In genomic region chr1:179229214-179230140, GRCh38 we compare ENCODE assay signal across 7 cellular contexts. TPM values are rescaled to one million over a fixed set of nuclear protein-coding genes. Genes with fewer than 3 reads are reported as not detected.
A peak's percentile ranks its signal among the peaks of the same experiment; 100 is the strongest.
DNase-seq lines count a peak whose midpoint lies in the region; ATAC-seq and TF ChIP-seq lines count a peak whose summit lies in the region.

Gene ABL2, minus strand, starts transcription at chr1:179229677. Its CDS starts 280 bp downstream, at chr1:179229397.

- H3K36me3 ChIP-seq in colonic mucosa (no peaks in the 10 kb centered on the region), right lobe of liver (no peaks in the 10 kb centered on the region)

- 0% methylated on average over 5 of the region's 94 CpGs for WGBS in right lobe of liver (ENCODE audit: insufficient coverage, low coverage, low lambda C conversion rate, missing lambda C conversion rate)

- TF ChIP-seq CTCF in colonic mucosa (IDR thresholded peaks at IDR 0.05) (no peak), right lobe of liver (IDR thresholded peaks at IDR 0.05) (no peak)

- intact Hi-C loops in colonic mucosa (cut with DNase I) (no loop called here), right lobe of liver (cut with DNase I) (no loop called here)

- DNase-seq in NCI-H2081 treated with DMSO at 0.1 percent for 48 hours (lab: John Stamatoyannopoulos, UW) (peak; percentile 29), colonic mucosa (peak; percentile 53), right lobe of liver (peak; percentile 46 to 67 (median 54))
- DNase-seq in activated CD4-positive, alpha-beta T cell treated with anti-CD3 and anti-CD28 coated beads for 4 hours: peak; percentile 56 to 59
- DNase-seq in stimulated activated CD4-positive, alpha-beta T cell treated with anti-CD3 and anti-CD28 coated beads, TNF-alpha, amount 100 ng/mL, for 24 hours (ENCODE audit: low read depth in 3 of 3): peak; percentile 18 to 50 (median 48)

- H3K4me1 ChIP-seq in colonic mucosa: peaks cover 6% of the 10 kb centered on the region
- H3K4me1 ChIP-seq in right lobe of liver: peaks cover 0 to 22% (median 0%) of the 10 kb centered on the region in 4 donors

- ATAC-seq in HG02678 (IDR thresholded peaks at IDR 0.05; ENCODE audit: unreplicated experiment) (peak; percentile 58), right lobe of liver (peak; percentile 59 to 84 (median 78))

- TF ChIP-seq POLR2A in GM15510 (IDR thresholded peaks at IDR 0.05; ENCODE audit: borderline replicate concordance, extremely low read depth, insufficient read length): peak; percentile 28
- TF ChIP-seq POLR2A in right lobe of liver (IDR thresholded peaks at IDR 0.05): peak; percentile 29

- peak within 1 kb of the TSS; percentile 96 for H3K4me3 ChIP-seq in colonic mucosa
- peak within 1 kb of the TSS; percentile 88 to 95 (median 94) for H3K4me3 ChIP-seq in right lobe of liver

- peak within 1 kb of the TSS; percentile 82 to 98 for H3K9ac ChIP-seq in colonic mucosa (ENCODE audit: low read depth in 2 of 2, low read length in 2 of 2)

- H3K27ac ChIP-seq in colonic mucosa (peak within 1 kb of the TSS; percentile 74), right lobe of liver (peak within 1 kb of the TSS; percentile 63 to 86 (median 80))

- no peaks in the 10 kb centered on the region for H3K9me3 ChIP-seq in colonic mucosa
- no peaks in the 10 kb centered on the region for H3K9me3 ChIP-seq in right lobe of liver

- H3K27me3 ChIP-seq in colonic mucosa (no peaks in the 10 kb centered on the region), right lobe of liver (no peaks in the 10 kb centered on the region)

RNA-seq across cellular contexts. Expression of gene ABL2, which starts in this region (rescaled TPM):
- total RNA-seq in colonic mucosa (10 to 100 TPM in 1 of 2 donors, 1 to 10 TPM in 1; 9.1 to 12.8 TPM), right lobe of liver (1 to 10 TPM; 3.8 to 7.7 (median 5.6) TPM)

Comparison
In these comparisons a context has a peak if more than half of its experiments do, and no peak if none do; other contexts are left out.
1. Peak in every context shown above with its lines: DNase-seq, ATAC-seq, H3K4me3 ChIP-seq and H3K27ac ChIP-seq.